11 cellular contexts compared by ENCODE assay signal in the genomic region with DNA sequence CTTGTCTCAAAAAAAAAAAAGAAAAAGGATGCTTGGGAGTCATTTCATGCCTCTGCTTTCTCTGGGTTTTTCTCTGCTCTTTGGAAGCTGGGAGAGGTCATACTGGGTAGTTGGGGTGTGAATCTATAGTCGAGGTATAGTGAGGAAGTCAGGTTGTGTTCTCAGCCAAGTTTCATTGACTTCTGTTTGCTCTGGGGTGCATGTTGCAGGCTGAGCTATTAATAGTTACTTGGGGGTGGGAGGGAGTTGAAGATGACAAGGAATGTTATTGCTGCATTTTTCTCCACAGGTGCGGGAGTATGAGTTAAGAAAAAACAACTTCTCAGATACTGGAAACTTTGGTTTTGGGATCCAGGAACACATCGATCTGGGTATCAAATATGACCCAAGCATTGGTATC. TPM values are rescaled to one million over a fixed set of nuclear protein-coding genes. Genes with fewer than 3 reads are reported as not detected.
DNase-seq lines count a peak whose midpoint lies in the region; ATAC-seq and TF ChIP-seq lines count a peak whose summit lies in the region.
"Had no signal": no experiment of that assay in that cellular context is flagged by ENCODE, and none has a peak within 500 bp of the region (broad histone marks: within the 10 kb centered on the region; RNA-seq: fewer than 3 reads in every experiment).

No MANE protein-coding gene starts in this region.

- peak overlapping the region; percentile 2 for H3K27ac ChIP-seq in cardiac muscle cell
- no peak overlapping the region for H3K27ac ChIP-seq in right atrium auricular region
- H3K27ac ChIP-seq in VCaP, result peak overlapping the region; percentile 86; the same call in 1 of the 2 replicates
- H3K27ac ChIP-seq: ovary had no signal

- H3K36me3 Mint-ChIP-seq in type B pancreatic cell, result peaks cover 56% of the 10 kb centered on the region

- intact Hi-C loops in Right ventricle myocardium inferior (cut with DNase I), result loop anchor here (5.0 kb wide), 1 partner anchor 48 kb away; the partner anchor contains the start of gene ELOA

- H3K36me3 ChIP-seq in cardiac muscle cell, result peaks cover 58% of the 10 kb centered on the region
- peaks cover 63% of the 10 kb centered on the region for H3K36me3 ChIP-seq in right atrium auricular region
- H3K36me3 ChIP-seq in iPS-15b (ENCODE audit: control insufficient read depth, insufficient read depth, low read length), result peaks cover 62% of the 10 kb centered on the region
- H3K36me3 ChIP-seq: ovary had no signal

- TF ChIP-seq CTCF in cardiac muscle cell (IDR thresholded peaks at IDR 0.05; ENCODE audit: low read depth, low read length) (no peak), right atrium auricular region (IDR thresholded peaks at IDR 0.05) (no peak), VCaP (conservative IDR thresholded peaks at IDR 0.05) (no peak), type B pancreatic cell (conservative IDR thresholded peaks at IDR 0.05) (no peak)

- H3K27me3 ChIP-seq in cardiac muscle cell (no peaks in the 10 kb centered on the region), right atrium auricular region (no peaks in the 10 kb centered on the region), iPS-15b (ENCODE audit: control insufficient read depth, insufficient read depth, low read length) (no peaks in the 10 kb centered on the region)
- H3K27me3 ChIP-seq: ovary had no signal

- DNase-seq in cardiac muscle cell (ENCODE audit: low read depth in 1 of 2, low spot score in 1 of 2), result no peak
- DNase-seq in right atrium auricular region (ENCODE audit: low spot score), result no peak
- no peak for DNase-seq in type B pancreatic cell (ENCODE audit: extremely low spot score, unreplicated experiment)
- DNase-seq in Right ventricle myocardium inferior (ENCODE audit: missing footprints), result no peak
- DNase-seq: activated CD4-positive, alpha-beta T cell treated with anti-CD3 and anti-CD28 coated beads, Interleukin-2, amount 50 U/mL, for 48 hours; C1 segment of cervical spinal cord; ovary had no signal

- H3K4me3 ChIP-seq in cardiac muscle cell (no peak overlapping the region), right atrium auricular region (no peak overlapping the region), iPS-15b (ENCODE audit: low read depth, low read length) (peak overlapping the region; percentile 16)
- H3K4me3 ChIP-seq: ovary had no signal

- H3K4me1 ChIP-seq in cardiac muscle cell (ENCODE audit: low read depth) (peaks cover 19% of the 10 kb centered on the region), right atrium auricular region (peaks cover 0 to 54% of the 10 kb centered on the region in 2 donors), iPS-15b (ENCODE audit: control insufficient read depth, insufficient read depth, low read length) (peaks cover 9% of the 10 kb centered on the region)

- no peaks in the 10 kb centered on the region for H3K9me3 Mint-ChIP-seq in type B pancreatic cell

- H3K4me1 Mint-ChIP-seq in type B pancreatic cell (ENCODE audit: unreplicated experiment), result peaks cover 51% of the 10 kb centered on the region

- H3K9me3 ChIP-seq in cardiac muscle cell (ENCODE audit: low read depth) (no peaks in the 10 kb centered on the region), right atrium auricular region (no peaks in the 10 kb centered on the region), iPS-15b (ENCODE audit: control insufficient read depth, insufficient read depth, low read length) (no peaks in the 10 kb centered on the region)
- H3K9me3 ChIP-seq: ovary had no signal

- H3K4me3 Mint-ChIP-seq in type B pancreatic cell, result peak overlapping the region; percentile 96

- H3K9ac ChIP-seq in iPS-15b (ENCODE audit: low read depth, low read length), result peak overlapping the region; percentile 32

- ATAC-seq in GM18858 (IDR thresholded peaks at IDR 0.05; ENCODE audit: unreplicated experiment), result no peak
- no peak for ATAC-seq in GM21367 (IDR thresholded peaks at IDR 0.05; ENCODE audit: unreplicated experiment)
- ATAC-seq in Right ventricle myocardium inferior, result no peak

- H3K27me3 Mint-ChIP-seq in type B pancreatic cell, result no peaks in the 10 kb centered on the region

- H3K27ac Mint-ChIP-seq in type B pancreatic cell, result peak overlapping the region; percentile 91

RNA-seq across cellular contexts. Expression of gene RPL11, which starts 2.8 kb away (rescaled TPM):
- total RNA-seq in cardiac muscle cell (1,294 and 1,627 TPM in 2 replicates), right atrium auricular region (100 to 1,000 TPM; 391 to 585 TPM), type B pancreatic cell (ENCODE audit: low replicate concordance) (1,209 and 1,301 TPM in 2 replicates), Right ventricle myocardium inferior (681 TPM)
- 590 and 630 TPM in 2 replicates for polyA plus RNA-seq in cardiac muscle cell

RNA-seq across cellular contexts. Expression of gene ELOA, which starts 48.9 kb away (rescaled TPM):
- total RNA-seq in cardiac muscle cell, result 34.1 and 42.1 TPM in 2 replicates
- polyA plus RNA-seq in cardiac muscle cell, result 34.0 and 34.8 TPM in 2 replicates
- total RNA-seq in right atrium auricular region, result 10 to 100 TPM; 25.5 to 27.5 TPM
- 39.6 and 44.3 TPM in 2 replicates for total RNA-seq in type B pancreatic cell (ENCODE audit: low replicate concordance)
- total RNA-seq in Right ventricle myocardium inferior, result 37.7 TPM

Comparison
In these comparisons a context has a peak if more than half of its experiments do, and no peak if none do; other contexts are left out.
1. H3K27ac ChIP-seq: peak in cardiac muscle cell (single experiment) and VCaP (single experiment); none in right atrium auricular region (0 of 2).